In the genomic region with DNA sequence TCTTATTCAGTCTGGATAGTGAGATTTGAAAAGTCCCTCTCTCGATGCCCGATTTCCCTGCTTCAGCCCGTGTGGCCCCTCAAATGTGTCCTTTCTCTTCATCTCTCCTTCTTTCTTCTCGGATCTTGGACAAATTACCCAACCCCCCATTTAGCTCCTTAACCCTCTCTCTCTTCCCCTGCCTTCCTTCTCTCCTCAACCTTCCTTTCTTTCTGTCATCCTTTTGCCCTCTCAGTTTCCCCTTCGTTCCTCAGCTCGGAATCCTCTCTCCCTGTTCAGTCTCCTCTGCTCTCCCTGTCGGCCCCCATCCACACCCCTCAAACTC, we compare ENCODE assay signal across 8 cellular contexts. TPM values are rescaled to one million over a fixed set of nuclear protein-coding genes. Genes with fewer than 3 reads are reported as not detected.
DNase-seq lines count a peak whose midpoint lies in the region; ATAC-seq, FAIRE-seq and TF ChIP-seq lines count a peak whose summit lies in the region.

No MANE protein-coding gene starts in this region.

- H3K36me3 ChIP-seq in bronchial epithelial cell (ENCODE audit: control insufficient read depth, insufficient read depth, low read length) (no peaks in the 10 kb centered on the region), lung (ENCODE audit: control insufficient read depth in 2 of 2, insufficient read depth in 2 of 2, low read length in 2 of 2) (no peaks in the 10 kb centered on the region), upper lobe of left lung (no peaks in the 10 kb centered on the region)

- ATAC-seq in lung (ENCODE audit: insufficient read depth, low FRiP score) (no peak), upper lobe of left lung (ENCODE audit: low FRiP score in 2 of 2) (no peak), HG03565 (IDR thresholded peaks at IDR 0.05; ENCODE audit: unreplicated experiment) (no peak), HG02885 (IDR thresholded peaks at IDR 0.05; ENCODE audit: poor library complexity, unreplicated experiment) (no peak)

- intact Hi-C loops in activated naive CD4-positive, alpha-beta T cell treated with anti-CD3 and anti-CD28 coated beads for 36 hours (cut with micrococcal nuclease), result no loop called here

- H3K27ac ChIP-seq in lung (ENCODE audit: low read depth in 1 of 2, low read length in 1 of 2), result peak overlapping the region; percentile 28 to 80
- H3K27ac ChIP-seq in upper lobe of left lung, result peak overlapping the region; percentile 80 to 94 (median 86)

- no peaks in the 10 kb centered on the region for H3K36me3 Mint-ChIP-seq in activated naive CD4-positive, alpha-beta T cell treated with anti-CD3 and anti-CD28 coated beads for 36 hours (ENCODE audit: low read depth)

- TF ChIP-seq EP300 in upper lobe of left lung (IDR thresholded peaks at IDR 0.05), result no peak

- TF ChIP-seq POLR2A in upper lobe of left lung (IDR thresholded peaks at IDR 0.05), result no peak

- 1 to 6% methylated on average over 7 of the region's 7 CpGs for WGBS in lung, 2 donors
- WGBS in upper lobe of left lung, 2 donors, result 0 to 4% methylated on average over 6 to 7 of the region's 7 CpGs

- TF ChIP-seq CTCF in bronchial epithelial cell (IDR thresholded peaks at IDR 0.05; ENCODE audit: insufficient read depth, low read length, severe bottlenecking) (no peak), lung (IDR thresholded peaks at IDR 0.05; ENCODE audit: control extremely low read depth, extremely low read depth) (no peak), upper lobe of left lung (IDR thresholded peaks at IDR 0.05) (no peak)

- H3K27me3 ChIP-seq in bronchial epithelial cell (ENCODE audit: control insufficient read depth, insufficient read depth, low read length) (no peaks in the 10 kb centered on the region), lung (ENCODE audit: control insufficient read depth, insufficient read depth) (no peaks in the 10 kb centered on the region), upper lobe of left lung (no peaks in the 10 kb centered on the region)

- peak overlapping the region; percentile 63 for H3K4me3 ChIP-seq in bronchial epithelial cell (ENCODE audit: low read depth, low read length)
- peak overlapping the region; percentile 29 for H3K4me3 ChIP-seq in lung
- H3K4me3 ChIP-seq in upper lobe of left lung, result peak overlapping the region; percentile 29 to 65 (median 61)

- no peak overlapping the region for H3K27ac Mint-ChIP-seq in activated naive CD4-positive, alpha-beta T cell treated with anti-CD3 and anti-CD28 coated beads for 36 hours

- H3K27me3 Mint-ChIP-seq in activated naive CD4-positive, alpha-beta T cell treated with anti-CD3 and anti-CD28 coated beads for 36 hours (ENCODE audit: low read depth), result no peaks in the 10 kb centered on the region

- peak; percentile 11 for DNase-seq in activated naive CD4-positive, alpha-beta T cell treated with Interleukin-2 at 50 U/mL for 16 hours
- no peak for DNase-seq in activated naive CD4-positive, alpha-beta T cell treated with anti-CD3 and anti-CD28 coated beads for 36 hours
- DNase-seq in bronchial epithelial cell (ENCODE audit: low read depth) (no peak), lung (ENCODE audit: low spot score) (no peak), upper lobe of left lung (no peak), NK-92 (lab: John Stamatoyannopoulos, UW; ENCODE audit: unreplicated experiment) (no peak)

- FAIRE-seq in bronchial epithelial cell (lab: Jason Lieb, UNC), result no peak

- H3K4me1 ChIP-seq in lung (ENCODE audit: control insufficient read depth in 2 of 2, insufficient read depth in 2 of 2, low read length in 2 of 2), result peaks cover 0 to 4% of the 10 kb centered on the region in 2 donors
- H3K4me1 ChIP-seq in upper lobe of left lung, result peaks cover 15 to 43% (median 36%) of the 10 kb centered on the region in 4 donors

- no peaks in the 10 kb centered on the region for H3K9me3 Mint-ChIP-seq in activated naive CD4-positive, alpha-beta T cell treated with anti-CD3 and anti-CD28 coated beads for 36 hours

- peaks cover 13% of the 10 kb centered on the region for H3K4me1 Mint-ChIP-seq in activated naive CD4-positive, alpha-beta T cell treated with anti-CD3 and anti-CD28 coated beads for 36 hours (ENCODE audit: low read depth)

- no peak overlapping the region for H3K4me3 Mint-ChIP-seq in activated naive CD4-positive, alpha-beta T cell treated with anti-CD3 and anti-CD28 coated beads for 36 hours

- CTCF ChIA-PET in activated naive CD4-positive, alpha-beta T cell treated with anti-CD3 and anti-CD28 coated beads for 36 hours (lab: Charles Lee), result interaction anchor here (1.0 to 9.1 kb wide), 11 partner anchors 10 to 144 kb away, joined by 3 to 117 read pairs (median 5); partner anchors contain the start of gene COPZ1

- H3K9me3 ChIP-seq in lung (ENCODE audit: control insufficient read depth in 2 of 2, insufficient read depth in 1 of 2, low read length in 1 of 2) (no peaks in the 10 kb centered on the region), upper lobe of left lung (no peaks in the 10 kb centered on the region)

RNA-seq across cellular contexts. Expression of gene GPR84, which starts 5.7 kb away (rescaled TPM):
- total RNA-seq in activated naive CD4-positive, alpha-beta T cell treated with anti-CD3 and anti-CD28 coated beads for 36 hours, result 1 to 10 TPM; 1.2 TPM
- total RNA-seq in bronchial epithelial cell, result 0.13 TPM in 1 of 2 replicates, not detected in the other
- total RNA-seq in lung, result 1 to 10 TPM; 1.5 to 2.6 TPM
- polyA plus RNA-seq in lung, result 10 to 100 TPM in 1 of 2 donors, under 1 TPM in 1; 0.73 to 76.1 TPM
- total RNA-seq in upper lobe of left lung, result 1 to 10 TPM in 3 of 6 donors, under 1 TPM in 1, not detected in 2; 0.39 to 2.1 (median 1.1) TPM

RNA-seq across cellular contexts. Expression of gene ZNF385A, which starts 26.0 kb away (rescaled TPM):
- 1 to 10 TPM in 1 of 2 experiments, under 1 TPM in 1; 0.93 to 1.1 TPM for total RNA-seq in activated naive CD4-positive, alpha-beta T cell treated with anti-CD3 and anti-CD28 coated beads for 36 hours
- 5.3 and 7.6 TPM in 2 replicates for total RNA-seq in bronchial epithelial cell
- total RNA-seq in lung, result 10 to 100 TPM in 1 of 2 donors, 1 to 10 TPM in 1; 7.6 to 26.1 TPM
- 10 to 100 TPM; 15.3 to 17.9 TPM for polyA plus RNA-seq in lung
- total RNA-seq in upper lobe of left lung, result 10 to 100 TPM; 18.5 to 43.8 (median 23.0) TPM

RNA-seq across cellular contexts. Expression of gene COPZ1, which starts 33.7 kb away (rescaled TPM):
- 100 to 1,000 TPM in 1 of 2 experiments, 10 to 100 TPM in 1; 98.0 to 105 TPM for total RNA-seq in activated naive CD4-positive, alpha-beta T cell treated with anti-CD3 and anti-CD28 coated beads for 36 hours
- 89.5 and 118 TPM in 2 replicates for total RNA-seq in bronchial epithelial cell
- 100 to 1,000 TPM; 127 to 163 TPM for total RNA-seq in lung
- 100 to 1,000 TPM in 1 of 2 donors, 10 to 100 TPM in 1; 98.8 to 145 TPM for polyA plus RNA-seq in lung
- 100 to 1,000 TPM in 3 of 6 donors, 10 to 100 TPM in 3; 55.5 to 132 (median 96.7) TPM for total RNA-seq in upper lobe of left lung

RNA-seq across cellular contexts. Expression of gene NFE2, which starts 57.8 kb away (rescaled TPM):
- not detected for total RNA-seq in activated naive CD4-positive, alpha-beta T cell treated with anti-CD3 and anti-CD28 coated beads for 36 hours
- not detected in 2 replicates for total RNA-seq in bronchial epithelial cell
- total RNA-seq in lung, result 1 to 10 TPM; 6.9 to 7.9 TPM
- 10 to 100 TPM in 1 of 2 donors, 1 to 10 TPM in 1; 3.5 to 38.5 TPM for polyA plus RNA-seq in lung
- total RNA-seq in upper lobe of left lung, result 10 to 100 TPM in 2 of 6 donors, 1 to 10 TPM in 4; 2.7 to 16.8 (median 9.3) TPM
